Comparison of ENCODE assay signal across 8 cellular contexts in the genomic region with DNA sequence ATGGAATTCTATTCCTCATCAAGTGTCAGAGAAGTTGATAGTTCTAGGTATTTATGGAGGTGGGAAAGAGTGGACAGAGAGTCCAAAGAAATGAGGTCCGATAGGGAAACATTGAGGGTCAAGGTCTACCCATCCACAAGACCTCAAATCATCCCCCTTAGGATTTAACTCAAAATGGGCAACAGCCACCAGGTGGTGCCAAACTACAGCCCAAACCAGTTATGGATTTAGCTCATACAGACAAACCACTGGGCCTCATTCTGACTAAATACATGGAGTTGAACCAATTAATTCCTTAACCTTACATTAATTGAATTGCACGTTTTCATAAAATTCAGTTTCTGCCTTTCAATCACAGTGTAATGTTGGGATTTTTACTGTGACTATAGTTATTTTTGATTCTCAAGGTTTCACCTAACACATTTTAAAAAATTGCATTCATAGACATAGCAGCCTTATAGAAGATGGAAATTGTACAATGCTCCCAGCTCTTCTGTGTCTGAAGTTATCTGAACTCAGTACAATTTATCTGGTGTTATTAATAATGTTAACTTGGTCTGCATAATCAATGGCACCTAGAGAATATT.
DNase-seq lines count a peak whose midpoint lies in the region; ATAC-seq and TF ChIP-seq lines count a peak whose summit lies in the region.

No MANE protein-coding gene starts in this region.

- H3K27ac Mint-ChIP-seq in nephron progenitor cell: no peak overlapping the region

- H3K9me3 Mint-ChIP-seq in nephron progenitor cell: no peaks in the 10 kb centered on the region

- no peaks in the 10 kb centered on the region for H3K27me3 Mint-ChIP-seq in nephron progenitor cell (ENCODE audit: low read depth, poor library complexity)

- DNase-seq in ACHN: peak; percentile 65
- peak; percentile 52 for DNase-seq in NCI-H1694 treated with DMSO at 0.1 percent for 48 hours (lab: John Stamatoyannopoulos, UW)
- DNase-seq in effector CD8-positive, alpha-beta T cell (lab: John Stamatoyannopoulos, UW): peak; percentile 33
- DNase-seq in nephron progenitor cell: peak; percentile 67
- no peak for DNase-seq in mesenteric fat pad (ENCODE audit: low spot score)

- H3K4me3 Mint-ChIP-seq in nephron progenitor cell: no peak overlapping the region

- in situ Hi-C loops in ACHN (cut with HindIII; ENCODE audit: low pct_ligation_motif_present, low pct_unique_long_range_greater_than_20kb, low sequenced_read_pairs): no loop called here

- H3K36me3 Mint-ChIP-seq in nephron progenitor cell (ENCODE audit: low read depth): no peaks in the 10 kb centered on the region

- H3K4me1 Mint-ChIP-seq in nephron progenitor cell: no peaks in the 10 kb centered on the region

- TF ChIP-seq CTCF in GM12874 (IDR thresholded peaks at IDR 0.05; ENCODE audit: insufficient read depth, low read depth, low read length) (peak; percentile 67), nephron progenitor cell (IDR thresholded peaks at IDR 0.05) (peak; percentile 77)

- ATAC-seq in HG02884 (IDR thresholded peaks at IDR 0.05; ENCODE audit: unreplicated experiment): peak; percentile 86
- ATAC-seq in activated CD4-positive, CD25-positive, alpha-beta regulatory T cell treated with anti-CD3 and anti-CD28 coated beads, Interleukin-2, amount 50 U/mL, for 24 hours: peak; percentile 36 to 38
